Comparison of ENCODE assay signal across 10 cellular contexts in genomic region chr10:1715821-1716220, GRCh38. TPM values are rescaled to one million over a fixed set of nuclear protein-coding genes. Genes with fewer than 3 reads are reported as not detected.
DNase-seq lines count a peak whose midpoint lies in the region; ATAC-seq and TF ChIP-seq lines count a peak whose summit lies in the region.
"Had no signal": no experiment of that assay in that cellular context is flagged by ENCODE, and none has a peak within 500 bp of the region (broad histone marks: within the 10 kb centered on the region; RNA-seq: fewer than 3 reads in every experiment).

No MANE protein-coding gene starts in this region.

- H3K9me3 ChIP-seq in HUES6 (ENCODE audit: control insufficient read depth, insufficient read depth, low read depth, low read length) (no peaks in the 10 kb centered on the region), endodermal cell (ENCODE audit: control insufficient read depth, low read length) (no peaks in the 10 kb centered on the region), ascending aorta (no peaks in the 10 kb centered on the region)

- H3K27me3 ChIP-seq in HUES6 (ENCODE audit: control insufficient read depth, insufficient read depth, low read length): peaks cover 6% of the 10 kb centered on the region; the same call in 1 of the 2 replicates
- no peaks in the 10 kb centered on the region for H3K27me3 ChIP-seq in endodermal cell (ENCODE audit: control insufficient read depth, insufficient read depth, low read length, poor library complexity, severe bottlenecking)
- H3K27me3 ChIP-seq in ascending aorta: no peaks in the 10 kb centered on the region

- no peak for DNase-seq in activated CD4-positive, CD25-positive, alpha-beta regulatory T cell (lab: John Stamatoyannopoulos, UW)
- DNase-seq in endodermal cell (peak; percentile 80), superior temporal gyrus (ENCODE audit: extremely low spot score) (no peak), ascending aorta (ENCODE audit: low spot score in 2 of 2) (no peak)
- DNase-seq in stimulated activated CD8-positive, alpha-beta memory T cell treated with anti-CD3 and anti-CD28 coated beads, Interleukin-4, amount 100 ng/mL, for 48 hours: peak; percentile 28
- DNase-seq: aorta had no signal

- no peak overlapping the region for H3K4me3 Mint-ChIP-seq in endodermal cell

- H3K27me3 Mint-ChIP-seq in endodermal cell (ENCODE audit: insufficient read depth): no peaks in the 10 kb centered on the region

- intact Hi-C loops in ascending aorta (cut with DNase I): no loop called here

- 59 to 62% methylated on average over 7 to 18 of the region's 18 CpGs for WGBS in endodermal cell (ENCODE audit: insufficient coverage in 1 of 2, insufficient read length in 1 of 2), 2 experiments

- peak; percentile 56 to 89 for ATAC-seq in activated CD4-positive, CD25-positive, alpha-beta regulatory T cell treated with anti-CD3 and anti-CD28 coated beads, Interleukin-2, amount 50 U/mL, for 24 hours
- ATAC-seq in HG03108 (IDR thresholded peaks at IDR 0.05; ENCODE audit: unreplicated experiment): no peak

- H3K4me1 ChIP-seq in HUES6 (ENCODE audit: control insufficient read depth, insufficient read depth, low read length) (peaks cover 12% of the 10 kb centered on the region; the same call in 1 of the 2 replicates), endodermal cell (ENCODE audit: control insufficient read depth, insufficient read depth, low read length) (no peaks in the 10 kb centered on the region), ascending aorta (no peaks in the 10 kb centered on the region)

- no peak overlapping the region for H3K27ac Mint-ChIP-seq in endodermal cell

- H3K4me3 ChIP-seq in HUES6 (ENCODE audit: low read depth, low read length) (peak overlapping the region; percentile 36), endodermal cell (ENCODE audit: low read length) (no peak overlapping the region), ascending aorta (no peak overlapping the region)

- H3K36me3 Mint-ChIP-seq in endodermal cell (ENCODE audit: low read depth): no peaks in the 10 kb centered on the region

- no peak overlapping the region for H3K27ac ChIP-seq in HUES6 (ENCODE audit: low read depth, low read length)
- H3K27ac ChIP-seq in endodermal cell (ENCODE audit: low read depth, low read length): no peak overlapping the region
- H3K27ac ChIP-seq in ascending aorta: no peak overlapping the region

- peaks cover 6% of the 10 kb centered on the region for H3K4me1 Mint-ChIP-seq in endodermal cell

- H3K36me3 ChIP-seq in HUES6 (ENCODE audit: control insufficient read depth, insufficient read depth, low read length) (no peaks in the 10 kb centered on the region), endodermal cell (ENCODE audit: control insufficient read depth, insufficient read depth, low read length) (no peaks in the 10 kb centered on the region), ascending aorta (no peaks in the 10 kb centered on the region)

- no peak overlapping the region for H3K9ac ChIP-seq in HUES6 (ENCODE audit: low read length)
- H3K9ac ChIP-seq in endodermal cell (ENCODE audit: extremely low read depth, low read length, poor library complexity, severe bottlenecking): no peak overlapping the region

- TF ChIP-seq CTCF in endodermal cell (conservative IDR thresholded peaks at IDR 0.05) (peak; percentile 83), ascending aorta (IDR thresholded peaks at IDR 0.05) (no peak)

- H3K9me3 Mint-ChIP-seq in endodermal cell: no peaks in the 10 kb centered on the region

RNA-seq across cellular contexts. Expression of gene ADARB2, which starts 21.5 kb away (rescaled TPM):
- total RNA-seq in endodermal cell (1 to 10 TPM; 1.1 to 1.8 TPM), ascending aorta (not detected)
- 2.0 TPM for polyA plus RNA-seq in endodermal cell (2013, experiment 1 of 2)
- polyA plus RNA-seq in endodermal cell (2013, experiment 2 of 2): 2.1 TPM
- total RNA-seq: aorta had no signal
- polyA plus RNA-seq: AG04450 had no signal

Comparison
In these comparisons a context has a peak if more than half of its experiments do, and no peak if none do; other contexts are left out.
1. DNase-seq: peak in endodermal cell (single experiment) and stimulated activated CD8-positive, alpha-beta memory T cell treated with anti-CD3 and anti-CD28 coated beads, Interleukin-4, amount 100 ng/mL, for 48 hours (single experiment); none in activated CD4-positive, CD25-positive, alpha-beta regulatory T cell (0 of 4), superior temporal gyrus (single experiment) and ascending aorta (0 of 2).